In genomic region chr14:91501348-91501747, GRCh38 we compare ENCODE assay signal across 20 cellular contexts. TPM values are rescaled to one million over a fixed set of nuclear protein-coding genes. Genes with fewer than 3 reads are reported as not detected.
A peak's percentile ranks its signal among the peaks of the same experiment; 100 is the strongest.
DNase-seq lines count a peak whose midpoint lies in the region; ATAC-seq, FAIRE-seq and TF ChIP-seq lines count a peak whose summit lies in the region.
"Had no signal": no experiment of that assay in that cellular context is flagged by ENCODE, and none has a peak within 500 bp of the region (broad histone marks: within the 10 kb centered on the region; RNA-seq: fewer than 3 reads in every experiment).

No MANE protein-coding gene starts in this region.

- H3K27ac ChIP-seq in CD8-positive, alpha-beta memory T cell (ENCODE audit: low read depth, low read length), result no peak overlapping the region
- H3K27ac ChIP-seq in GM12878 (ENCODE audit: control insufficient read depth, insufficient read depth), result no peak overlapping the region
- H3K27ac ChIP-seq in trophoblast cell (ENCODE audit: low read depth, low read length), result no peak overlapping the region
- H3K27ac ChIP-seq in thyroid gland, result no peak overlapping the region
- H3K27ac ChIP-seq in osteoblast (ENCODE audit: low read depth, low read length), result no peak overlapping the region
- H3K27ac ChIP-seq: HL-60 had no signal

- CTCF ChIA-PET in CD8-positive, alpha-beta memory T cell (lab: Charles Lee), result interaction anchor here (1.2 to 1.6 kb wide), 3 partner anchors 8 to 74 kb away, joined by 3 to 4 read pairs (median 3); partner anchors contain the start of gene PPP4R3A
- CTCF ChIA-PET in GM12878 (lab: Yijun Ruan, JAX), result interaction anchor here (0.9 to 1.2 kb wide), 3 partner anchors 9 to 29 kb away, joined by 3 read pairs; no protein-coding TSS in a partner anchor

- H3K18ac ChIP-seq in trophoblast cell (ENCODE audit: low read length), result no peak overlapping the region

- peak overlapping the region; percentile 79 for H3K27ac Mint-ChIP-seq in activated T-cell treated with anti-CD3 and anti-CD28 coated beads, Interleukin-2, amount 50 U/mL, for 72 hours
- H3K27ac Mint-ChIP-seq in CD8-positive, alpha-beta memory T cell, result peak overlapping the region in 6 of 8 donors; percentile 17 to 50 (median 36)

- TF ChIP-seq CTCF in GM12878 (IDR thresholded peaks at IDR 0.05 in 2 of 3, conservative IDR thresholded peaks at IDR 0.05 in 1 of 3; ENCODE audit: control insufficient read depth in 2 of 3, extremely low read depth in 1 of 3, insufficient read depth in 1 of 3, low read depth in 3 of 3, low read length in 3 of 3) (no peak), thyroid gland (IDR thresholded peaks at IDR 0.05) (no peak), osteoblast (IDR thresholded peaks at IDR 0.05; ENCODE audit: extremely low read depth, low read depth, low read length) (no peak)

- H3K23ac ChIP-seq in trophoblast cell (ENCODE audit: low read length), result no peak overlapping the region

- H2BK120ac ChIP-seq in trophoblast cell (ENCODE audit: insufficient read depth, low read length, poor library complexity), result no peak overlapping the region

- no peak overlapping the region for H2AK5ac ChIP-seq in trophoblast cell (ENCODE audit: low read length)

- POLR2A ChIA-PET in CD8-positive, alpha-beta memory T cell (lab: Charles Lee), result no interaction called here
- POLR2A ChIA-PET in GM12878 (lab: Charles Lee), result interaction anchor here (0.6 to 2.5 kb wide), 2 partner anchors 9 to 426 kb away, joined by 3 to 12 read pairs; partner anchors contain the start of gene PPP4R3A

- no peaks in the 10 kb centered on the region for H3K79me1 ChIP-seq in trophoblast cell (ENCODE audit: low read length)

- TF ChIP-seq EP300 in GM12878 (IDR thresholded peaks at IDR 0.05; ENCODE audit: borderline replicate concordance in 1 of 2, control insufficient read depth in 1 of 2, low read depth in 2 of 2, low read length in 2 of 2), result no peak

- H4K8ac ChIP-seq in trophoblast cell (ENCODE audit: low read depth, low read length), result no peak overlapping the region

- no peak for TF ChIP-seq RAD21 in GM12878 (IDR thresholded peaks at IDR 0.05; ENCODE audit: insufficient read depth, low read depth, low read length)

- H3K79me2 ChIP-seq in GM12878 (ENCODE audit: control insufficient read depth, insufficient read depth, low read length) (peaks cover 92% of the 10 kb centered on the region), trophoblast cell (ENCODE audit: control insufficient read depth, insufficient read depth, low read length, poor library complexity) (peaks cover 28% of the 10 kb centered on the region), osteoblast (ENCODE audit: insufficient read depth, low read length) (peaks cover 98% of the 10 kb centered on the region)

- no peak overlapping the region for H2BK5ac ChIP-seq in trophoblast cell (ENCODE audit: low read depth, low read length, poor library complexity)

- H3K4me3 Mint-ChIP-seq in activated T-cell treated with anti-CD3 and anti-CD28 coated beads, Interleukin-2, amount 50 U/mL, for 72 hours, result no peak overlapping the region
- no peak overlapping the region for H3K4me3 Mint-ChIP-seq in activated T-cell treated with anti-CD3 and anti-CD28 coated beads, Interleukin-2, amount 50 U/mL, for 4 hours
- peak overlapping the region in 5 of 7 donors; percentile 11 to 37 (median 22) for H3K4me3 Mint-ChIP-seq in CD8-positive, alpha-beta memory T cell

- H3K4me1 ChIP-seq in CD8-positive, alpha-beta memory T cell (ENCODE audit: insufficient read depth, low read length), result peaks cover 73% of the 10 kb centered on the region
- H3K4me1 ChIP-seq in GM12878 (ENCODE audit: control insufficient read depth, insufficient read depth, low read length) (peaks cover 13% of the 10 kb centered on the region), trophoblast cell (ENCODE audit: control insufficient read depth in 1 of 2, insufficient read depth in 2 of 2, low read length in 2 of 2) (peaks cover 2 to 3% of the 10 kb centered on the region in 2 experiments), thyroid gland (peaks cover 14 to 45% of the 10 kb centered on the region in 2 donors), osteoblast (ENCODE audit: insufficient read depth, low read length) (no peaks in the 10 kb centered on the region)

- no peaks in the 10 kb centered on the region for H3K9me3 ChIP-seq in CD8-positive, alpha-beta memory T cell (ENCODE audit: low read length)
- no peaks in the 10 kb centered on the region; the same call in 2 of the 3 replicates for H3K9me3 ChIP-seq in GM12878 (replicated peaks; ENCODE audit: control insufficient read depth, insufficient read depth, low read length)
- H3K9me3 ChIP-seq in trophoblast cell (ENCODE audit: insufficient read depth, low read depth, low read length), result no peaks in the 10 kb centered on the region
- no peaks in the 10 kb centered on the region for H3K9me3 ChIP-seq in thyroid gland
- no peaks in the 10 kb centered on the region for H3K9me3 ChIP-seq in osteoblast (ENCODE audit: low read depth, low read length)

- H3K9ac ChIP-seq in GM12878 (ENCODE audit: control insufficient read depth, insufficient read depth, low read length), result no peak overlapping the region
- H3K9ac ChIP-seq in trophoblast cell (ENCODE audit: low read length), result no peak overlapping the region

- no peak overlapping the region for H3K4me3 ChIP-seq in CD8-positive, alpha-beta memory T cell (ENCODE audit: low read length)
- H3K4me3 ChIP-seq in GM12878 (no peak overlapping the region), trophoblast cell (ENCODE audit: low read depth, low read length) (no peak overlapping the region), thyroid gland (replicated peaks in 1 of 3) (no peak overlapping the region), osteoblast (ENCODE audit: insufficient read depth, low read length) (no peak overlapping the region)

- H4K12ac ChIP-seq in trophoblast cell (ENCODE audit: low read depth, low read length), result no peak overlapping the region

- H3K4me2 ChIP-seq in GM12878 (ENCODE audit: control insufficient read depth, insufficient read depth), result no peak overlapping the region
- no peak overlapping the region for H3K4me2 ChIP-seq in trophoblast cell (ENCODE audit: low read length)
- no peak overlapping the region for H3K4me2 ChIP-seq in osteoblast (ENCODE audit: insufficient read depth, low read length)

- no peak for FAIRE-seq in GM12878 (lab: Jason Lieb, UNC)

- 100% methylated on average over 3 of the region's 3 CpGs for WGBS in GM12878 (ENCODE audit: insufficient coverage, insufficient replicate concordance, low lambda C conversion rate, missing lambda C conversion rate)
- WGBS in trophoblast cell (ENCODE audit: extremely low coverage, insufficient coverage, insufficient read length), result no CpG with 5 or more reads among the region's 3 CpGs
- 96 to 100% methylated on average over 3 of the region's 3 CpGs for WGBS in thyroid gland, 2 donors

- H3K27me3 ChIP-seq in CD8-positive, alpha-beta memory T cell (ENCODE audit: insufficient read depth, low read length, poor library complexity, severe bottlenecking), result no peaks in the 10 kb centered on the region
- H3K27me3 ChIP-seq in GM12878 (replicated peaks in 1 of 2; ENCODE audit: control insufficient read depth in 2 of 2, insufficient read depth in 2 of 2, low read length in 1 of 2), result no peaks in the 10 kb centered on the region
- no peaks in the 10 kb centered on the region for H3K27me3 ChIP-seq in trophoblast cell (ENCODE audit: insufficient read depth, low read length)
- H3K27me3 ChIP-seq in thyroid gland, result no peaks in the 10 kb centered on the region
- no peaks in the 10 kb centered on the region for H3K27me3 ChIP-seq in osteoblast (ENCODE audit: insufficient read depth, low read length)

- SMC1A ChIA-PET in GM12878 (lab: Charles Lee; ENCODE audit: uncharacterized antibody, unreplicated experiment), result interaction anchor here (1.1 to 1.5 kb wide), 2 partner anchors 8 to 16 kb away, joined by 3 to 4 read pairs; partner anchors contain the start of gene PPP4R3A

- intact Hi-C loops in GM12878 (cut with micrococcal nuclease; ENCODE audit: unreplicated experiment) (loop anchor here (10.0 kb wide), 1 partner anchor 177 kb away; no protein-coding TSS in a partner anchor), thyroid gland (cut with DNase I) (no loop called here)

- no peak for DNase-seq in activated T-cell treated with anti-CD3 and anti-CD28 coated beads, Interleukin-2, amount 50 U/mL, for 72 hours
- DNase-seq in activated T-cell treated with anti-CD3 and anti-CD28 coated beads, Interleukin-2, amount 50 U/mL, for 4 hours, result no peak
- no peak for DNase-seq in CD8-positive, alpha-beta memory T cell
- no peak for DNase-seq in GM12878 (ENCODE audit: low read depth, low spot score)
- DNase-seq in trophoblast cell, result no peak
- no peak for DNase-seq in thyroid gland
- DNase-seq in osteoblast (ENCODE audit: insufficient read length, low spot score, missing footprints), result no peak
- DNase-seq: 8988T, C1 segment of cervical spinal cord, COR-L47, DMS79, H7, KG1, NCI-H1105 treated with DMSO at 0.1 percent for 48 hours, NCI-H2029 treated with DMSO at 0.1 percent for 48 hours, NCI-H2171, NCI-H526 treated with DMSO at 0.1 percent for 48 hours had no signal

- no peaks in the 10 kb centered on the region for H3K36me3 ChIP-seq in CD8-positive, alpha-beta memory T cell (ENCODE audit: insufficient read depth, low read length)
- peaks cover 2 to 34% of the 10 kb centered on the region in 2 experiments; a peak in 3 of 4 replicates for H3K36me3 ChIP-seq in GM12878 (ENCODE audit: control insufficient read depth in 2 of 2, insufficient read depth in 2 of 2, low read length in 1 of 2)
- H3K36me3 ChIP-seq in trophoblast cell (ENCODE audit: control insufficient read depth in 1 of 2, insufficient read depth in 2 of 2, low read length in 2 of 2), result peaks cover 19 to 22% of the 10 kb centered on the region in 2 experiments
- no peaks in the 10 kb centered on the region for H3K36me3 ChIP-seq in thyroid gland
- H3K36me3 ChIP-seq in osteoblast (ENCODE audit: insufficient read depth, low read length), result no peaks in the 10 kb centered on the region

- H4K20me1 ChIP-seq in GM12878 (ENCODE audit: control insufficient read depth, insufficient read depth) (peaks cover 8% of the 10 kb centered on the region; the same call in 1 of the 2 replicates), osteoblast (ENCODE audit: insufficient read depth, low read length) (peaks cover 70% of the 10 kb centered on the region)

- no peak overlapping the region for H3K14ac ChIP-seq in trophoblast cell (ENCODE audit: low read length)

- H2AFZ ChIP-seq in GM12878 (ENCODE audit: control insufficient read depth, low read depth, low read length) (no peak overlapping the region), trophoblast cell (ENCODE audit: insufficient read depth, low read length, poor library complexity) (no peak overlapping the region), osteoblast (ENCODE audit: low read length) (no peak overlapping the region)

- no peak for ATAC-seq in activated T-cell treated with anti-CD3 and anti-CD28 coated beads, Interleukin-2, amount 50 U/mL, for 72 hours (replicated peaks in 1 of 2)
- ATAC-seq in activated T-cell treated with anti-CD3 and anti-CD28 coated beads, Interleukin-2, amount 50 U/mL, for 4 hours, result no peak
- ATAC-seq in GM12878 (no peak), HG03439 (IDR thresholded peaks at IDR 0.05; ENCODE audit: unreplicated experiment) (no peak)
- ATAC-seq: Right ventricle myocardium inferior had no signal

- no peak overlapping the region for H4K91ac ChIP-seq in trophoblast cell (ENCODE audit: low read depth, low read length)

- H2BK12ac ChIP-seq in trophoblast cell (ENCODE audit: low read length), result no peak overlapping the region

- H3K36me3 Mint-ChIP-seq in activated T-cell treated with anti-CD3 and anti-CD28 coated beads, Interleukin-2, amount 50 U/mL, for 72 hours (ENCODE audit: insufficient read depth in 2 of 2), result peaks cover 9 to 34% of the 10 kb centered on the region in 2 donors
- peaks cover 29% of the 10 kb centered on the region for H3K36me3 Mint-ChIP-seq in activated T-cell treated with anti-CD3 and anti-CD28 coated beads, Interleukin-2, amount 50 U/mL, for 4 hours (ENCODE audit: insufficient read depth)
- H3K36me3 Mint-ChIP-seq in CD8-positive, alpha-beta memory T cell, result peaks cover 5 to 68% (median 9%) of the 10 kb centered on the region in 3 donors

- peaks cover 83% of the 10 kb centered on the region for H3K4me1 Mint-ChIP-seq in activated T-cell treated with anti-CD3 and anti-CD28 coated beads, Interleukin-2, amount 50 U/mL, for 72 hours (ENCODE audit: low read depth)
- peaks cover 77% of the 10 kb centered on the region for H3K4me1 Mint-ChIP-seq in activated T-cell treated with anti-CD3 and anti-CD28 coated beads, Interleukin-2, amount 50 U/mL, for 4 hours (ENCODE audit: low read depth)
- peaks cover 69 to 94% (median 94%) of the 10 kb centered on the region in 3 donors for H3K4me1 Mint-ChIP-seq in CD8-positive, alpha-beta memory T cell

- peak overlapping the region; percentile 76 for H3K4ac ChIP-seq in trophoblast cell (ENCODE audit: low read depth, low read length)

- RAD21 ChIA-PET in GM12878 (lab: Charles Lee; ENCODE audit: unreplicated experiment), result interaction anchor here (1.7 kb wide), 1 partner anchor 8 kb away, joined by 6 read pairs; the partner anchor contains the start of gene PPP4R3A

- H3K9me3 Mint-ChIP-seq in activated T-cell treated with anti-CD3 and anti-CD28 coated beads, Interleukin-2, amount 50 U/mL, for 72 hours, result no peaks in the 10 kb centered on the region
- no peaks in the 10 kb centered on the region for H3K9me3 Mint-ChIP-seq in activated T-cell treated with anti-CD3 and anti-CD28 coated beads, Interleukin-2, amount 50 U/mL, for 4 hours
- H3K9me3 Mint-ChIP-seq in CD8-positive, alpha-beta memory T cell, result no peaks in the 10 kb centered on the region

- no peaks in the 10 kb centered on the region for H3K27me3 Mint-ChIP-seq in activated T-cell treated with anti-CD3 and anti-CD28 coated beads, Interleukin-2, amount 50 U/mL, for 72 hours (ENCODE audit: low read depth)
- H3K27me3 Mint-ChIP-seq in activated T-cell treated with anti-CD3 and anti-CD28 coated beads, Interleukin-2, amount 50 U/mL, for 4 hours (ENCODE audit: low read depth), result no peaks in the 10 kb centered on the region
- no peaks in the 10 kb centered on the region for H3K27me3 Mint-ChIP-seq in CD8-positive, alpha-beta memory T cell

- TF ChIP-seq POLR2A in GM12878 (IDR thresholded peaks at IDR 0.05; ENCODE audit: low read depth, low read length), result no peak
- no peak for TF ChIP-seq POLR2A in thyroid gland (IDR thresholded peaks at IDR 0.05)

- BruUV-seq in GM12878 (replicated peaks; lab: Mats Ljungman, UMichigan), result no TSS peak

- in situ Hi-C loops in GM12878 (cut with MboI), result loop anchor here (25.0 kb wide), 1 partner anchor 1114 kb away; the partner anchor contains the start of gene CALM1

RNA-seq across cellular contexts. Expression of gene PPP4R3A, which starts 8.8 kb away (rescaled TPM):
- 100 to 1,000 TPM; 131 to 147 TPM for total RNA-seq in activated T-cell treated with anti-CD3 and anti-CD28 coated beads, Interleukin-2, amount 50 U/mL, for 72 hours
- total RNA-seq in activated T-cell treated with anti-CD3 and anti-CD28 coated beads, Interleukin-2, amount 50 U/mL, for 4 hours, result 100 to 1,000 TPM; 127 to 142 (median 141) TPM
- total RNA-seq in CD8-positive, alpha-beta memory T cell, result 100 to 1,000 TPM; 158 to 159 TPM
- polyA plus RNA-seq in CD8-positive, alpha-beta memory T cell, result 139 TPM
- total RNA-seq in GM12878 (2013; cell fraction: nucleolus; rRNA removed), result 151 TPM in 2 replicates
- total RNA-seq in GM12878 (2014; rRNA removed) (66.6 and 69.4 TPM in 2 replicates), GM12878 (2014; rRNA removed; fragmentation: Illumina TruSeq; extraction: Trizol) (89.8 and 92.1 TPM in 2 replicates), GM12878 (2021) (74.5 and 85.1 TPM in 2 replicates), thyroid gland (100 to 1,000 TPM in 1 of 4 donors, 10 to 100 TPM in 3; 89.7 to 108 (median 95.7) TPM), osteoblast (43.4 and 49.2 TPM in 2 replicates)
- 45.6 TPM for polyA plus RNA-seq in GM12878 (2011; ENCODE audit: low read depth)
- polyA plus RNA-seq in GM12878 (2011; rRNA removed) (66.5 and 80.9 TPM in 2 replicates), GM12878 (2014; fragmentation: Illumina TruSeq; extraction: Trizol) (97.8 and 125 TPM in 2 replicates), GM12878 (2014; fragmentation: Nextera tagmentation; extraction: Ambion mirVana) (10 to 100 TPM; 19.4 to 28.2 TPM), GM12878 (2014; rRNA removed) (59.3 and 61.2 TPM in 2 replicates), GM12878 (2016; fragmentation: Nextera tagmentation; extraction: Ambion mirVana) (10 to 100 TPM; 41.8 to 58.9 TPM)
- 32.2 and 39.3 TPM in 2 replicates for polyA plus RNA-seq in GM12878 (2011; cell fraction: cytosol; rRNA removed)
- 52.7 and 69.0 TPM in 2 replicates for polyA plus RNA-seq in GM12878 (2011; cell fraction: nucleus; rRNA removed)
- 50.9 and 55.2 TPM in 2 replicates for polyA plus RNA-seq in GM12878 (2012)
- polyA minus RNA-seq in GM12878 (2011; rRNA and poly(A)+ RNA removed), result 39.5 and 50.2 TPM in 2 replicates
- polyA minus RNA-seq in GM12878 (2011; cell fraction: cytosol; rRNA and poly(A)+ RNA removed), result 29.0 and 32.4 TPM in 2 replicates
- polyA minus RNA-seq in GM12878 (2011; cell fraction: nucleus; rRNA and poly(A)+ RNA removed), result 22.1 and 42.3 TPM in 2 replicates
- 102 and 103 TPM in 2 replicates for polyA plus RNA-seq in trophoblast cell (2013)

Comparison
In these comparisons a context has a peak if more than half of its experiments do, and no peak if none do; other contexts are left out.
1. H3K4me3 Mint-ChIP-seq: peak in CD8-positive, alpha-beta memory T cell (5 of 7); none in activated T-cell treated with anti-CD3 and anti-CD28 coated beads, Interleukin-2, amount 50 U/mL, for 72 hours (0 of 2) and activated T-cell treated with anti-CD3 and anti-CD28 coated beads, Interleukin-2, amount 50 U/mL, for 4 hours (single experiment).